Comparison of ENCODE assay signal across 27 cellular contexts in genomic region chr14:25884657-25885056, GRCh38.
"Had no signal": no experiment of that assay in that cellular context is flagged by ENCODE, and none has a peak within 500 bp of the region (broad histone marks: within the 10 kb centered on the region; RNA-seq: fewer than 3 reads in every experiment).

No MANE protein-coding gene starts in this region.

- FAIRE-seq: urothelium cell line had no signal

- H3K4me1 ChIP-seq: stomach, suprapubic skin, testis, thyroid gland, tibial artery, tibial nerve, transverse colon, upper lobe of left lung, upper lobe of right lung, uterus, vagina had no signal

- H3K36me3 ChIP-seq: stomach, suprapubic skin, thoracic aorta, thyroid gland, tibial artery, tibial nerve, transverse colon, upper lobe of left lung, upper lobe of right lung, uterus, vagina had no signal

- H3K9me3 ChIP-seq: stomach, suprapubic skin, testis, thoracic aorta, thyroid gland, tibial artery, tibial nerve, transverse colon, upper lobe of left lung, upper lobe of right lung, uterus, vagina had no signal

- ATAC-seq: stimulated activated effector memory CD8-positive, alpha-beta T cell treated with anti-CD3 and anti-CD28 coated beads, Interleukin-12 subunit alpha, Interleukin-12 subunit beta, amount 100 ng/mL, for 72 hours; stimulated activated memory B cell treated with anti-CD40 and anti-IgM and Interleukin-4, amounts not matched to agents 10 μg/mL and 1 μg/mL and 100 μg/mL, for 72 hours; stimulated activated naive B cell treated with anti-CD40 and anti-IgM and Interleukin-4, amounts not matched to agents 10 μg/mL and 1 μg/mL and 100 μg/mL, for 72 hours; stimulated activated naive CD8-positive, alpha-beta T cell treated with anti-CD3 and anti-CD28 coated beads, Interleukin-15, amount 100 ng/mL, for 72 hours; stimulated activated naive CD8-positive, alpha-beta T cell treated with anti-CD3 and anti-CD28 coated beads, Interleukin-15, Interleukin-2, amounts not matched to agents 100 U/mL and 50 U/mL, for 24 hours; upper lobe of right lung had no signal

- DNase-seq: stimulated activated CD4-positive, alpha-beta T cell treated with anti-CD3 and anti-CD28 coated beads, Interleukin-2, amount 100 ng/mL, for 48 hours; stimulated activated CD4-positive, alpha-beta T cell treated with anti-CD3 and anti-CD28 coated beads, Interleukin-4, amount 100 ng/mL, for 1 hour; stimulated activated CD4-positive, alpha-beta T cell treated with anti-CD3 and anti-CD28 coated beads, Interleukin-4, amount 100 ng/mL, for 24 hours; stimulated activated CD4-positive, alpha-beta T cell treated with anti-CD3 and anti-CD28 coated beads, Interleukin-4, amount 100 ng/mL, for 4 hours; stimulated activated CD8-positive, alpha-beta memory T cell treated with anti-CD3 and anti-CD28 coated beads, Interleukin-4, amount 100 ng/mL, for 48 hours; stimulated activated naive B cell treated with anti-CD40 and anti-IgM and Interleukin-4, amounts not matched to agents 10 μg/mL and 1 μg/mL and 100 μg/mL, for 72 hours; stimulated activated naive CD4-positive, alpha-beta T cell; stimulated activated naive CD4-positive, alpha-beta T cell treated with Interleukin-2 at 50 U/mL for 16 hours; stimulated activated naive CD8-positive, alpha-beta T cell treated with anti-CD3 and anti-CD28 coated beads, Interleukin-15, amount 100 ng/mL, for 72 hours; stimulated activated naive CD8-positive, alpha-beta T cell treated with anti-CD3 and anti-CD28 coated beads, Interleukin-15, Interleukin-2, amounts not matched to agents 100 U/mL and 50 U/mL, for 24 hours; stomach; substantia nigra; testis; thyroid gland; tibial artery; transverse colon; trophoblast cell; upper lobe of left lung; upper lobe of right lung; uterus had no signal

- H3K4me3 ChIP-seq: stomach, suprapubic skin, testis, thoracic aorta, thyroid gland, tibial artery, tibial nerve, transverse colon, upper lobe of left lung, upper lobe of right lung, uterus, vagina had no signal

- H3K27me3 ChIP-seq: stomach, suprapubic skin, testis, thyroid gland, tibial artery, tibial nerve, transverse colon, upper lobe of left lung, upper lobe of right lung, uterus, vagina had no signal

- H3K27ac ChIP-seq: stomach, suprapubic skin, testis, thoracic aorta, thyroid gland, tibial artery, tibial nerve, transverse colon, upper lobe of left lung, upper lobe of right lung, uterus, vagina had no signal
